ENCODE assay signal across 27 cellular contexts in the genomic region with DNA sequence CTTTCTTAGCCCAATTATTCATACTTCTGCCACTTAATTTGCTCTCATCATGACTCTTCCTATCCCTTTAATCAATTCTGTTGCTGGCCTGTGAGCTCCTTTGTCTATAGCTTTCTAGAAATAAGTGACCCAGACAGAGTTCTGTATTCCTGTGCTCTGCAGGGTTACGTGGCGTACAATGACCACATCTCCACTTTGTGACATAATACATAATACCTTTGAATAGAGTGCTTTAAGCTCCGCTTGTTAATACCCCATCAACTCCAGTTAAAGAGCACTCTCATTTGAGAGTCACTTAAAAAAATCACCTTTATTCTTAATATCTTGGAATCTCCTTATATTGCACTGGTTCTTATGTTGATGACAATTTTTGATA.
"Had no signal": no experiment of that assay in that cellular context is flagged by ENCODE, and none has a peak within 500 bp of the region (broad histone marks: within the 10 kb centered on the region; RNA-seq: fewer than 3 reads in every experiment).

No MANE protein-coding gene starts in this region.

- H3K36me3 ChIP-seq: brain microvascular endothelial cell had no signal

- DNase-seq: activated CD4-positive, alpha-beta memory T cell treated with anti-CD3 and anti-CD28 coated beads, Interleukin-2, amount 10 ng/mL, durations not matched to agents 7 days and 5 days; activated CD4-positive, alpha-beta T cell treated with anti-CD3 and anti-CD28 coated beads for 1 hour; activated CD4-positive, alpha-beta T cell treated with anti-CD3 and anti-CD28 coated beads for 4 hours; activated CD4-positive, alpha-beta T cell treated with anti-CD3 and anti-CD28 coated beads, Interleukin-2, amount 10 ng/mL, durations not matched to agents 7 days and 5 days; activated CD4-positive, alpha-beta T cell treated with anti-CD3 and anti-CD28 coated beads, Interleukin-2, amount 50 U/mL, for 4 hours; activated CD8-positive, alpha-beta memory T cell treated with anti-CD3 and anti-CD28 coated beads, Interleukin-2, amount 50 U/mL, for 48 hours; activated gamma-delta T cell treated with Interleukin-2 at 50 U/mL for 16 hours; activated naive CD4-positive, alpha-beta T cell treated with anti-CD3 and anti-CD28 coated beads, Interleukin-2, amount 50 U/mL, for 16 hours; activated naive CD4-positive, alpha-beta T cell treated with Interleukin-2 at 50 U/mL for 16 hours; activated T-cell treated with anti-CD3 and anti-CD28 coated beads for 4 hours; activated T-cell treated with anti-CD3 and anti-CD28 coated beads, Interleukin-2, amount 50 U/mL, for 24 hours; activated T-cell treated with anti-CD3 and anti-CD28 coated beads, Interleukin-2, amount 50 U/mL, for 72 hours; amniotic stem cell; anterior cingulate cortex; brain microvascular endothelial cell; dorsolateral prefrontal cortex; effector memory CD4-positive, alpha-beta T cell; endodermal cell; foreskin fibroblast; head of caudate nucleus; T-helper 2 cell had no signal

- H3K36me3 Mint-ChIP-seq: activated naive CD8-positive, alpha-beta T cell; WTC11 had no signal

- H3K4me3 ChIP-seq: coronary artery, dorsolateral prefrontal cortex had no signal

- H3K4me3 Mint-ChIP-seq: activated CD4-positive, alpha-beta memory T cell treated with anti-CD3 and anti-CD28 coated beads, Interleukin-2, amount 10 ng/mL, durations not matched to agents 7 days and 5 days; activated CD4-positive, alpha-beta T cell treated with anti-CD3 and anti-CD28 coated beads, Interleukin-2, amount 10 ng/mL, durations not matched to agents 7 days and 5 days; activated naive CD8-positive, alpha-beta T cell; activated T-cell treated with anti-CD3 and anti-CD28 coated beads, Interleukin-2, amount 50 U/mL, for 24 hours; activated T-cell treated with anti-CD3 and anti-CD28 coated beads, Interleukin-2, amount 50 U/mL, for 72 hours; central memory CD8-positive, alpha-beta T cell; dendritic cell treated with granulocyte-macrophage colony-stimulating factor and Interleukin-4, amounts not matched to agents 40 ng/mL and 50 ng/mL, for 4 days; endodermal cell; WTC11 had no signal

- H3K4me1 Mint-ChIP-seq: activated CD4-positive, alpha-beta memory T cell treated with anti-CD3 and anti-CD28 coated beads, Interleukin-2, amount 10 ng/mL, durations not matched to agents 7 days and 5 days; activated CD4-positive, alpha-beta T cell treated with anti-CD3 and anti-CD28 coated beads, Interleukin-2, amount 10 ng/mL, durations not matched to agents 7 days and 5 days; central memory CD8-positive, alpha-beta T cell had no signal

- H3K27me3 ChIP-seq: brain microvascular endothelial cell had no signal

- ATAC-seq: activated T-cell treated with anti-CD3 and anti-CD28 coated beads, Interleukin-2, amount 50 U/mL, for 72 hours; esophagus mucosa; WTC11 had no signal

- H3K27ac Mint-ChIP-seq: activated CD4-positive, alpha-beta memory T cell treated with anti-CD3 and anti-CD28 coated beads, Interleukin-2, amount 10 ng/mL, durations not matched to agents 7 days and 5 days; activated CD4-positive, alpha-beta T cell treated with anti-CD3 and anti-CD28 coated beads, Interleukin-2, amount 10 ng/mL, durations not matched to agents 7 days and 5 days; activated naive CD8-positive, alpha-beta T cell; activated T-cell treated with anti-CD3 and anti-CD28 coated beads, Interleukin-2, amount 50 U/mL, for 24 hours; activated T-cell treated with anti-CD3 and anti-CD28 coated beads, Interleukin-2, amount 50 U/mL, for 72 hours; dendritic cell treated with granulocyte-macrophage colony-stimulating factor and Interleukin-4, amounts not matched to agents 40 ng/mL and 50 ng/mL, for 4 days; endodermal cell; WTC11 had no signal

- H3K27ac ChIP-seq: brain microvascular endothelial cell, coronary artery, dorsolateral prefrontal cortex had no signal

- H3K9me3 Mint-ChIP-seq: activated CD4-positive, alpha-beta memory T cell treated with anti-CD3 and anti-CD28 coated beads, Interleukin-2, amount 10 ng/mL, durations not matched to agents 7 days and 5 days; activated CD4-positive, alpha-beta T cell treated with anti-CD3 and anti-CD28 coated beads, Interleukin-2, amount 10 ng/mL, durations not matched to agents 7 days and 5 days; activated T-cell treated with anti-CD3 and anti-CD28 coated beads, Interleukin-2, amount 50 U/mL, for 24 hours; activated T-cell treated with anti-CD3 and anti-CD28 coated beads, Interleukin-2, amount 50 U/mL, for 72 hours; central memory CD8-positive, alpha-beta T cell; dendritic cell treated with granulocyte-macrophage colony-stimulating factor and Interleukin-4, amounts not matched to agents 40 ng/mL and 50 ng/mL, for 4 days; endodermal cell had no signal

- H3K27me3 Mint-ChIP-seq: activated CD4-positive, alpha-beta T cell treated with anti-CD3 and anti-CD28 coated beads, Interleukin-2, amount 10 ng/mL, durations not matched to agents 7 days and 5 days; activated T-cell treated with anti-CD3 and anti-CD28 coated beads, Interleukin-2, amount 50 U/mL, for 24 hours; central memory CD8-positive, alpha-beta T cell; dendritic cell treated with granulocyte-macrophage colony-stimulating factor and Interleukin-4, amounts not matched to agents 40 ng/mL and 50 ng/mL, for 4 days had no signal
